Comparison of ENCODE assay signal across 1 cellular context in the genomic region with DNA sequence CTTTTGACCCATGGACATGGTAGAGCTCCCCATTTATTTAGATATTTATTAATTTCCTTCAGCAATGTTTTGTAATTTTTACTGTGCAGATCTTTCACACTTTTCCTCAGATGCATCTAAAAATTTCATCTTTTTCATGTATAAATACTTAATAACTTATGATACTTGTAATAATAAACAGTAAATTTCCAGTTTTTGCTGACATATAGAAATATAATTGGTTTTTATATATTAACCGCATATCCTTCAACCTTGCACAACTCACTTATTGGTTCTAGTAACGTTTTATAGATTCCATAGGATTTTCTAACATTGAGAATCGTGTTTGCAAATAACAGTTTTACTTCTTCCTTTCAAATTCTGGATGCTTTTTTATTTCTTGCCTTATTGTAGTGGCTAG.
TF ChIP-seq lines count a peak whose summit lies in the region.

No MANE protein-coding gene starts in this region.

TF ChIP-seq in HepG2, 621 proteins besides CTCF, POLR2A, EP300 and RAD21:
- TF ChIP-seq MAFF (IDR thresholded peaks at IDR 0.05; ENCODE audit: low read depth, low read length) (peak; percentile 54; the same call in 1 of the 2 replicates), FOSL2 (CRISPR knock-in tag; IDR thresholded peaks at IDR 0.05) (no peak), MAFK (conservative IDR thresholded peaks at IDR 0.05 in 1 of 2, IDR thresholded peaks at IDR 0.05 in 1 of 2; ENCODE audit: low read length in 2 of 2) (peak in 1 of 2 experiments; percentile 79; a peak in 2 of 4 replicates), ZFP41 (CRISPR knock-in tag; IDR thresholded peaks at IDR 0.05; ENCODE audit: borderline replicate concordance) (no peak), JUND (CRISPR knock-in tag; IDR thresholded peaks at IDR 0.05) (no peak)
